2 cellular contexts compared by ENCODE assay signal in genomic region chr15:73630030-73630429, GRCh38.
TF ChIP-seq lines count a peak whose summit lies in the region.

No MANE protein-coding gene starts in this region.

TF ChIP-seq in IMR-90, 13 proteins besides CTCF, POLR2A, EP300 and RAD21:
- no peak for TF ChIP-seq CEBPB (IDR thresholded peaks at IDR 0.05; ENCODE audit: low read depth, low read length)
- TF ChIP-seq CHD1 (IDR thresholded peaks at IDR 0.05; ENCODE audit: low read depth, low read length), result no peak
- TF ChIP-seq MAZ (IDR thresholded peaks at IDR 0.05; ENCODE audit: borderline replicate concordance, low read depth, low read length), result no peak
- no peak for TF ChIP-seq NFE2L2 (IDR thresholded peaks at IDR 0.05; ENCODE audit: low read depth, low read length)
- TF ChIP-seq FOS (IDR thresholded peaks at IDR 0.05; ENCODE audit: low read depth, low read length), result no peak
- TF ChIP-seq SMC3 (IDR thresholded peaks at IDR 0.05; ENCODE audit: low read depth, low read length), result no peak
- no peak for TF ChIP-seq RFX5 (IDR thresholded peaks at IDR 0.05; ENCODE audit: low read depth, low read length)
- no peak for TF ChIP-seq RCOR1 (IDR thresholded peaks at IDR 0.05; ENCODE audit: insufficient replicate concordance, low read length)
- TF ChIP-seq, protein P1, sequence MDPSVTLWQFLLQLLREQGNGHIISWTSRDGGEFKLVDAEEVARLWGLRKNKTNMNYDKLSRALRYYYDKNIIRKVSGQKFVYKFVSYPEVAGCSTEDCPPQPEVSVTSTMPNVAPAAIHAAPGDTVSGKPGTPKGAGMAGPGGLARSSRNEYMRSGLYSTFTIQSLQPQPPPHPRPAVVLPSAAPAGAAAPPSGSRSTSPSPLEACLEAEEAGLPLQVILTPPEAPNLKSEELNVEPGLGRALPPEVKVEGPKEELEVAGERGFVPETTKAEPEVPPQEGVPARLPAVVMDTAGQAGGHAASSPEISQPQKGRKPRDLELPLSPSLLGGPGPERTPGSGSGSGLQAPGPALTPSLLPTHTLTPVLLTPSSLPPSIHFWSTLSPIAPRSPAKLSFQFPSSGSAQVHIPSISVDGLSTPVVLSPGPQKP (IDR thresholded peaks at IDR 0.05; ENCODE audit: borderline replicate concordance, low read depth, low read length), result no peak
- TF ChIP-seq BHLHE40 (IDR thresholded peaks at IDR 0.05; ENCODE audit: low read depth, low read length), result no peak

TF ChIP-seq in K562, 482 proteins besides CTCF, POLR2A, EP300 and RAD21:
- TF ChIP-seq MEIS2 (IDR thresholded peaks at IDR 0.05; ENCODE audit: partially characterized antibody), result peak; percentile 84
- TF ChIP-seq PKNOX1 (IDR thresholded peaks at IDR 0.05), result peak; percentile 62
- no peak for TF ChIP-seq RNF2 (IDR thresholded peaks at IDR 0.05)
- TF ChIP-seq PBX2 (CRISPR knock-in tag; IDR thresholded peaks at IDR 0.05; ENCODE audit: low read depth), result no peak
- TF ChIP-seq PBX2 (tag; conservative IDR thresholded peaks at IDR 0.05; ENCODE audit: low read depth), result peak; percentile 76
